In genomic region chr1:246518456-246519205, GRCh38 we compare ENCODE assay signal across 1 cellular context.
TF ChIP-seq lines count a peak whose summit lies in the region.

No MANE protein-coding gene starts in this region.

TF ChIP-seq in IMR-90, 13 proteins besides CTCF, POLR2A, EP300 and RAD21:
- no peak for TF ChIP-seq MAFK (IDR thresholded peaks at IDR 0.05; ENCODE audit: low read depth, low read length)
- no peak for TF ChIP-seq MXI1 (IDR thresholded peaks at IDR 0.05; ENCODE audit: borderline replicate concordance, low read depth, low read length)
- TF ChIP-seq MAZ (IDR thresholded peaks at IDR 0.05; ENCODE audit: borderline replicate concordance, low read depth, low read length): no peak
- TF ChIP-seq RCOR1 (IDR thresholded peaks at IDR 0.05; ENCODE audit: insufficient replicate concordance, low read length): no peak
- TF ChIP-seq CEBPB (IDR thresholded peaks at IDR 0.05; ENCODE audit: low read depth, low read length): no peak
- no peak for TF ChIP-seq NFE2L2 (IDR thresholded peaks at IDR 0.05; ENCODE audit: low read depth, low read length)
- no peak for TF ChIP-seq SMC3 (IDR thresholded peaks at IDR 0.05; ENCODE audit: low read depth, low read length)
- TF ChIP-seq BHLHE40 (IDR thresholded peaks at IDR 0.05; ENCODE audit: low read depth, low read length): no peak
- no peak for TF ChIP-seq FOS (IDR thresholded peaks at IDR 0.05; ENCODE audit: low read depth, low read length)
- TF ChIP-seq CHD1 (IDR thresholded peaks at IDR 0.05; ENCODE audit: low read depth, low read length): no peak
- TF ChIP-seq, protein P1, sequence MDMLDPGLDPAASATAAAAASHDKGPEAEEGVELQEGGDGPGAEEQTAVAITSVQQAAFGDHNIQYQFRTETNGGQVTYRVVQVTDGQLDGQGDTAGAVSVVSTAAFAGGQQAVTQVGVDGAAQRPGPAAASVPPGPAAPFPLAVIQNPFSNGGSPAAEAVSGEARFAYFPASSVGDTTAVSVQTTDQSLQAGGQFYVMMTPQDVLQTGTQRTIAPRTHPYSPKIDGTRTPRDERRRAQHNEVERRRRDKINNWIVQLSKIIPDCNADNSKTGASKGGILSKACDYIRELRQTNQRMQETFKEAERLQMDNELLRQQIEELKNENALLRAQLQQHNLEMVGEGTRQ (IDR thresholded peaks at IDR 0.05; ENCODE audit: low read depth, low read length): no peak
- TF ChIP-seq RFX5 (IDR thresholded peaks at IDR 0.05; ENCODE audit: low read depth, low read length): no peak
- TF ChIP-seq, protein P2, sequence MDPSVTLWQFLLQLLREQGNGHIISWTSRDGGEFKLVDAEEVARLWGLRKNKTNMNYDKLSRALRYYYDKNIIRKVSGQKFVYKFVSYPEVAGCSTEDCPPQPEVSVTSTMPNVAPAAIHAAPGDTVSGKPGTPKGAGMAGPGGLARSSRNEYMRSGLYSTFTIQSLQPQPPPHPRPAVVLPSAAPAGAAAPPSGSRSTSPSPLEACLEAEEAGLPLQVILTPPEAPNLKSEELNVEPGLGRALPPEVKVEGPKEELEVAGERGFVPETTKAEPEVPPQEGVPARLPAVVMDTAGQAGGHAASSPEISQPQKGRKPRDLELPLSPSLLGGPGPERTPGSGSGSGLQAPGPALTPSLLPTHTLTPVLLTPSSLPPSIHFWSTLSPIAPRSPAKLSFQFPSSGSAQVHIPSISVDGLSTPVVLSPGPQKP (IDR thresholded peaks at IDR 0.05; ENCODE audit: borderline replicate concordance, low read depth, low read length): no peak
TF ChIP-seq in IMR-90: peak in this region for 0.
